Comparison of ENCODE assay signal across 2 cellular contexts in genomic region chr14:100725587-100726387, GRCh38.
TF ChIP-seq lines count a peak whose summit lies in the region.

No MANE protein-coding gene starts in this region.

TF ChIP-seq in GM23338, 12 proteins besides CTCF, POLR2A, EP300 and RAD21:
- TF ChIP-seq ETS1 (IDR thresholded peaks at IDR 0.05) (no peak), STAT1 (IDR thresholded peaks at IDR 0.05; ENCODE audit: unreplicated experiment) (no peak), ZNF331 (CRISPR knock-in tag; IDR thresholded peaks at IDR 0.05; ENCODE audit: low read depth) (no peak), ZNF462 (CRISPR knock-in tag; IDR thresholded peaks at IDR 0.05) (no peak), EZH2 (IDR thresholded peaks at IDR 0.05; ENCODE audit: low read depth, unreplicated experiment) (no peak)

TF ChIP-seq in IMR-90, 13 proteins besides CTCF, POLR2A, EP300 and RAD21 (continued from another document):
- TF ChIP-seq ELK1 (IDR thresholded peaks at IDR 0.05; ENCODE audit: borderline replicate concordance, low read depth, low read length) (no peak), USF2 (IDR thresholded peaks at IDR 0.05; ENCODE audit: low read depth, low read length) (no peak)
